Comparison of ENCODE assay signal across 8 cellular contexts in genomic region chr1:108817016-108817415, GRCh38. TPM values are rescaled to one million over a fixed set of nuclear protein-coding genes. Genes with fewer than 3 reads are reported as not detected.
DNase-seq lines count a peak whose midpoint lies in the region; ATAC-seq, FAIRE-seq and TF ChIP-seq lines count a peak whose summit lies in the region.

No MANE protein-coding gene starts in this region.

- no peak for TF ChIP-seq RAD21 in K562 (CRISPR knock-in tag; conservative IDR thresholded peaks at IDR 0.05 in 1 of 2, IDR thresholded peaks at IDR 0.05 in 1 of 2)

- H3K4me3 ChIP-seq in HUES48 (ENCODE audit: low read depth, low read length) (no peak overlapping the region), K562 (no peak overlapping the region), testis (no peak overlapping the region)

- H3K9me3 ChIP-seq in HUES48 (ENCODE audit: control insufficient read depth, insufficient read depth, low read length) (no peaks in the 10 kb centered on the region), K562 (replicated peaks; ENCODE audit: control insufficient read depth, insufficient read depth, low read depth, low read length) (no peaks in the 10 kb centered on the region), testis (no peaks in the 10 kb centered on the region)

- ATAC-seq in K562 (peak; percentile 32; the same call in 1 of the 3 replicates), HG02970 (IDR thresholded peaks at IDR 0.05; ENCODE audit: low FRiP score, unreplicated experiment) (no peak), HG03469 (IDR thresholded peaks at IDR 0.05; ENCODE audit: unreplicated experiment) (no peak), HG03342 (IDR thresholded peaks at IDR 0.05; ENCODE audit: unreplicated experiment) (no peak)

- in situ Hi-C loops in K562 (cut with MboI) = no loop called here

- H3K27ac ChIP-seq in HUES48 (ENCODE audit: low read depth, low read length) (peak overlapping the region; percentile 59), K562 (ENCODE audit: extremely low read depth, low read depth, low read length) (no peak overlapping the region), layer of hippocampus (ENCODE audit: low read depth, low read length) (peak overlapping the region; percentile 92), testis (peak overlapping the region; percentile 21 to 78)

- no peaks in the 10 kb centered on the region for H3K9me3 Mint-ChIP-seq in activated CD4-positive, alpha-beta memory T cell treated with anti-CD3 and anti-CD28 coated beads for 36 hours

- intact Hi-C loops in K562 (cut with micrococcal nuclease) (loop anchor here (5.0 to 10.0 kb wide), 2 partner anchors 105 to 172 kb away; partner anchors contain the start of gene FNDC7), testis (cut with DNase I; ENCODE audit: low total_unique reads) (no loop called here)
- intact Hi-C loops in activated CD4-positive, alpha-beta memory T cell treated with anti-CD3 and anti-CD28 coated beads for 36 hours (cut with micrococcal nuclease) = no loop called here

- POLR2A ChIA-PET in K562 (lab: Yijun Ruan, JAX) = interaction anchor here (0.7 to 1.5 kb wide), 7 partner anchors 9 to 124 kb away, joined by 3 to 7 read pairs (median 4); partner anchors contain the start of gene PRPF38B
- POLR2A ChIA-PET in activated CD4-positive, alpha-beta memory T cell treated with anti-CD3 and anti-CD28 coated beads for 36 hours (lab: Charles Lee) = no interaction called here

- peaks cover 26% of the 10 kb centered on the region for H3K4me1 ChIP-seq in HUES48 (ENCODE audit: control insufficient read depth, insufficient read depth, low read length)
- peaks cover 0 to 14% of the 10 kb centered on the region in 2 experiments; a peak in 3 of 5 replicates for H3K4me1 ChIP-seq in K562 (replicated peaks in 1 of 2; ENCODE audit: control insufficient read depth in 2 of 2, insufficient read depth in 2 of 2, low read length in 2 of 2)
- H3K4me1 ChIP-seq in testis = peaks cover 13% of the 10 kb centered on the region

- H3K4me2 ChIP-seq in K562 (ENCODE audit: insufficient read depth, low read length) = no peak overlapping the region

- H3K4me1 Mint-ChIP-seq in activated CD4-positive, alpha-beta memory T cell treated with anti-CD3 and anti-CD28 coated beads for 36 hours (ENCODE audit: low read depth) = no peaks in the 10 kb centered on the region

- no peak for FAIRE-seq in K562 (lab: Jason Lieb, UNC)

- no peak overlapping the region for H3K4me3 Mint-ChIP-seq in activated CD4-positive, alpha-beta memory T cell treated with anti-CD3 and anti-CD28 coated beads for 36 hours

- H3K36me3 Mint-ChIP-seq in activated CD4-positive, alpha-beta memory T cell treated with anti-CD3 and anti-CD28 coated beads for 36 hours = no peaks in the 10 kb centered on the region

- no peaks in the 10 kb centered on the region for H3K79me2 ChIP-seq in K562 (ENCODE audit: control insufficient read depth, insufficient read depth, low read length)

- no peaks in the 10 kb centered on the region for H3K36me3 ChIP-seq in HUES48 (ENCODE audit: control insufficient read depth, insufficient read depth, low read length)
- no peaks in the 10 kb centered on the region for H3K36me3 ChIP-seq in K562 (ENCODE audit: control insufficient read depth, insufficient read depth, low read length)
- H3K36me3 ChIP-seq in testis (ENCODE audit: low read depth, missing control alignments) = no peaks in the 10 kb centered on the region

- no peaks in the 10 kb centered on the region for H4K20me1 ChIP-seq in K562 (replicated peaks; ENCODE audit: control insufficient read depth, insufficient read depth, low read length)

- CTCF ChIA-PET in K562 (lab: Yijun Ruan, JAX; ENCODE audit: low intra/inter-chr PET ratio) = no interaction called here
- CTCF ChIA-PET in activated CD4-positive, alpha-beta memory T cell treated with anti-CD3 and anti-CD28 coated beads for 36 hours (lab: Charles Lee) = interaction anchor here (3.9 kb wide), 1 partner anchor 12 kb away, joined by 20 read pairs; no protein-coding TSS in a partner anchor

- no peaks in the 10 kb centered on the region for H3K27me3 ChIP-seq in HUES48 (ENCODE audit: control insufficient read depth, insufficient read depth, low read length)
- no peaks in the 10 kb centered on the region for H3K27me3 ChIP-seq in K562 (ENCODE audit: control insufficient read depth in 2 of 2, insufficient read depth in 2 of 2, low read length in 2 of 2)
- H3K27me3 ChIP-seq in layer of hippocampus (ENCODE audit: control insufficient read depth, insufficient read depth, low read length) = no peaks in the 10 kb centered on the region
- no peaks in the 10 kb centered on the region for H3K27me3 ChIP-seq in testis

- TF ChIP-seq EP300 in K562 (IDR thresholded peaks at IDR 0.05; ENCODE audit: low read length) = no peak

- H3K9ac ChIP-seq in HUES48 (ENCODE audit: low read depth, low read length) (peak overlapping the region; percentile 53; the same call in 1 of the 2 replicates), K562 (ENCODE audit: insufficient read depth in 1 of 2, low read depth in 2 of 2, low read length in 2 of 2) (no peak overlapping the region)

- H3K9me1 ChIP-seq in K562 (ENCODE audit: control insufficient read depth, insufficient read depth, low read length) = no peaks in the 10 kb centered on the region

- H2AFZ ChIP-seq in K562 (ENCODE audit: low read depth, low read length) = peak overlapping the region; percentile 68

- DNase-seq in K562 (ENCODE audit: extremely low read depth in 1 of 4, low spot score in 3 of 4) = no peak
- DNase-seq in testis = peak; percentile 35
- no peak for DNase-seq in activated CD4-positive, alpha-beta memory T cell treated with anti-CD3 and anti-CD28 coated beads for 36 hours

- BruUV-seq in K562 (replicated peaks; lab: Mats Ljungman, UMichigan) = no TSS peak

- TF ChIP-seq CTCF in K562 (IDR thresholded peaks at IDR 0.05 in 2 of 3, conservative IDR thresholded peaks at IDR 0.05 in 1 of 3; ENCODE audit: insufficient read depth in 2 of 3, low read depth in 1 of 3, low read length in 3 of 3) (no peak), testis (IDR thresholded peaks at IDR 0.05) (no peak)

- no peak for TF ChIP-seq POLR2A in K562 (conservative IDR thresholded peaks at IDR 0.05)
- TF ChIP-seq POLR2A in testis (IDR thresholded peaks at IDR 0.05) = no peak

- 54% methylated on average over 8 of the region's 8 CpGs for WGBS in K562 (ENCODE audit: insufficient coverage, low coverage, missing lambda C conversion rate)
- 18 to 40% methylated on average over 8 of the region's 8 CpGs for WGBS in testis, 2 donors

- no peak overlapping the region for H3K27ac Mint-ChIP-seq in activated CD4-positive, alpha-beta memory T cell treated with anti-CD3 and anti-CD28 coated beads for 36 hours

- no peaks in the 10 kb centered on the region for H3K27me3 Mint-ChIP-seq in activated CD4-positive, alpha-beta memory T cell treated with anti-CD3 and anti-CD28 coated beads for 36 hours

TF ChIP-seq in K562, 482 proteins besides CTCF, POLR2A, EP300 and RAD21 (continues in another document):
- no peak for TF ChIP-seq SMARCC2 (IDR thresholded peaks at IDR 0.05; ENCODE audit: low read depth)
- no peak for TF ChIP-seq NELFE (IDR thresholded peaks at IDR 0.05; ENCODE audit: insufficient read depth, insufficient read length)
- no peak for TF ChIP-seq NCOA6 (IDR thresholded peaks at IDR 0.05)
- no peak for TF ChIP-seq ZNF436 (CRISPR knock-in tag; IDR thresholded peaks at IDR 0.05)
- TF ChIP-seq TEAD2 (tag; IDR thresholded peaks at IDR 0.05) = no peak

RNA-seq across cellular contexts. Expression of gene AKNAD1, which starts 39.9 kb away (rescaled TPM):
- total RNA-seq in K562 (2011; cell fraction: chromatin; rRNA removed; ENCODE audit: low replicate concordance) = not detected in 2 replicates
- not detected in 2 replicates for total RNA-seq in K562 (2011; cell fraction: nucleolus; rRNA removed)
- not detected in 2 replicates for total RNA-seq in K562 (2011; cell fraction: nucleoplasm; rRNA removed)
- total RNA-seq in K562 (2014; rRNA removed) (not detected in 2 replicates), K562 (2014; rRNA removed; fragmentation: Illumina TruSeq; extraction: Trizol) (not detected in 2 replicates), K562 (2015; rRNA removed; fragmentation: Illumina TruSeq; extraction: Trizol) (not detected in 2 replicates), K562 (2021) (not detected in 2 replicates), testis (1 to 10 TPM; 3.8 to 8.1 TPM)
- polyA plus RNA-seq in K562 (2011; rRNA removed) (not detected in 2 replicates), K562 (2014; fragmentation: Illumina TruSeq; extraction: Trizol) (0.30 TPM in 1 of 2 replicates, not detected in the other), K562 (2014; fragmentation: Nextera tagmentation; extraction: Ambion mirVana) (under 1 TPM in 1 of 2 experiments, not detected in 1; 0.13 TPM), K562 (2014; rRNA removed) (not detected in 2 replicates), testis (ENCODE audit: insufficient read depth, low read depth, low replicate concordance) (9.8 TPM)
- not detected in 2 replicates for polyA plus RNA-seq in K562 (2011; cell fraction: cytosol; rRNA removed)
- polyA plus RNA-seq in K562 (2011; cell fraction: nucleus; rRNA removed) = not detected in 2 replicates
- polyA plus RNA-seq in K562 (2012) = not detected in 2 replicates
- polyA minus RNA-seq in K562 (2011; rRNA and poly(A)+ RNA removed) = not detected in 2 replicates
- polyA minus RNA-seq in K562 (2011; cell fraction: cytosol; rRNA and poly(A)+ RNA removed) = not detected in 2 replicates
- not detected in 2 replicates for polyA minus RNA-seq in K562 (2011; cell fraction: nucleus; rRNA and poly(A)+ RNA removed)
- total RNA-seq in activated CD4-positive, alpha-beta memory T cell treated with anti-CD3 and anti-CD28 coated beads for 36 hours = not detected

RNA-seq across cellular contexts. Expression of gene GPSM2, which starts 59.8 kb away (rescaled TPM):
- 18.4 and 43.2 TPM in 2 replicates for total RNA-seq in K562 (2011; cell fraction: chromatin; rRNA removed; ENCODE audit: low replicate concordance)
- total RNA-seq in K562 (2011; cell fraction: nucleolus; rRNA removed) = 7.0 and 7.4 TPM in 2 replicates
- 17.6 and 19.1 TPM in 2 replicates for total RNA-seq in K562 (2011; cell fraction: nucleoplasm; rRNA removed)
- total RNA-seq in K562 (2014; rRNA removed) (27.0 and 29.2 TPM in 2 replicates), K562 (2014; rRNA removed; fragmentation: Illumina TruSeq; extraction: Trizol) (39.1 and 41.5 TPM in 2 replicates), K562 (2015; rRNA removed; fragmentation: Illumina TruSeq; extraction: Trizol) (40.9 and 50.8 TPM in 2 replicates), K562 (2021) (28.9 and 32.1 TPM in 2 replicates), testis (10 to 100 TPM; 18.1 to 19.4 TPM)
- polyA plus RNA-seq in K562 (2011; rRNA removed) (28.1 and 37.8 TPM in 2 replicates), K562 (2014; fragmentation: Illumina TruSeq; extraction: Trizol) (25.2 and 34.4 TPM in 2 replicates), K562 (2014; fragmentation: Nextera tagmentation; extraction: Ambion mirVana) (1 to 10 TPM; 7.8 to 8.4 TPM), K562 (2014; rRNA removed) (26.5 and 28.5 TPM in 2 replicates), testis (ENCODE audit: insufficient read depth, low read depth, low replicate concordance) (20.8 TPM)
- polyA plus RNA-seq in K562 (2011; cell fraction: cytosol; rRNA removed) = 10.8 and 18.3 TPM in 2 replicates
- polyA plus RNA-seq in K562 (2011; cell fraction: nucleus; rRNA removed) = 9.1 and 14.4 TPM in 2 replicates
- polyA plus RNA-seq in K562 (2012) = 21.8 and 25.7 TPM in 2 replicates
- polyA minus RNA-seq in K562 (2011; rRNA and poly(A)+ RNA removed) = 45.9 and 46.7 TPM in 2 replicates
- 19.4 and 22.1 TPM in 2 replicates for polyA minus RNA-seq in K562 (2011; cell fraction: cytosol; rRNA and poly(A)+ RNA removed)
- 7.5 and 17.2 TPM in 2 replicates for polyA minus RNA-seq in K562 (2011; cell fraction: nucleus; rRNA and poly(A)+ RNA removed)
- 10 to 100 TPM; 17.1 to 21.9 TPM for total RNA-seq in activated CD4-positive, alpha-beta memory T cell treated with anti-CD3 and anti-CD28 coated beads for 36 hours

Comparison
In these comparisons a context has a peak if more than half of its experiments do, and no peak if none do; other contexts are left out.
1. RNA of gene AKNAD1, which starts 39.9 kb away (total RNA-seq): 3.8 to 8.1 TPM in testis; not detected in K562 and not detected in activated CD4-positive, alpha-beta memory T cell treated with anti-CD3 and anti-CD28 coated beads for 36 hours; every median in the first group is over 4 times any median in the second.